ENCODE assay signal across 17 cellular contexts in genomic region chr9:108257387-108257786, GRCh38.
"Had no signal": no experiment of that assay in that cellular context is flagged by ENCODE, and none has a peak within 500 bp of the region (broad histone marks: within the 10 kb centered on the region; RNA-seq: fewer than 3 reads in every experiment).

No MANE protein-coding gene starts in this region.

- H3K4me1 ChIP-seq: prostate gland had no signal

- H3K4me3 ChIP-seq: prostate gland had no signal

- H3K27me3 ChIP-seq: brain microvascular endothelial cell had no signal

- DNase-seq: activated CD4-positive, alpha-beta T cell treated with anti-CD3 and anti-CD28 coated beads, Interleukin-2, amount 50 U/mL, for 1 hour; activated CD8-positive, alpha-beta memory T cell treated with anti-CD3 and anti-CD28 coated beads for 24 hours; activated naive CD4-positive, alpha-beta T cell treated with Interleukin-2 at 50 U/mL for 16 hours; anterior cingulate cortex; brain microvascular endothelial cell; effector memory CD8-positive, alpha-beta T cell; glutamatergic neuron; immature natural killer cell; nephron progenitor cell; right cardiac atrium; small intestine; stimulated activated CD4-positive, alpha-beta T cell treated with anti-CD3 and anti-CD28 coated beads, Interleukin-4, amount 100 ng/mL, for 24 hours; stimulated activated naive CD4-positive, alpha-beta T cell treated with Interleukin-2 at 50 U/mL for 16 hours; substantia nigra; trophoblast cell had no signal

- H3K9me3 ChIP-seq: prostate gland had no signal

- H3K36me3 ChIP-seq: brain microvascular endothelial cell, prostate gland had no signal

- H3K27ac ChIP-seq: brain microvascular endothelial cell, epithelial cell of prostate, prostate gland had no signal
